In genomic region chr4:55216871-55217635, GRCh38 we compare ENCODE assay signal across 12 cellular contexts.
A peak's percentile ranks its signal among the peaks of the same experiment; 100 is the strongest.
DNase-seq lines count a peak whose midpoint lies in the region; ATAC-seq and TF ChIP-seq lines count a peak whose summit lies in the region.
"Had no signal": no experiment of that assay in that cellular context is flagged by ENCODE, and none has a peak within 500 bp of the region (broad histone marks: within the 10 kb centered on the region; RNA-seq: fewer than 3 reads in every experiment).

No MANE protein-coding gene starts in this region.

- no peaks in the 10 kb centered on the region for H3K9me3 ChIP-seq in smooth muscle cell (replicated peaks; ENCODE audit: low read depth)
- H3K9me3 ChIP-seq: gastroesophageal sphincter, prostate gland had no signal

- peaks cover 9% of the 10 kb centered on the region for H3K4me1 ChIP-seq in smooth muscle cell (ENCODE audit: low read depth)
- H3K4me1 ChIP-seq: gastroesophageal sphincter, prostate gland had no signal

- H3K4me2 ChIP-seq in smooth muscle cell, result peak overlapping the region; percentile 24

- no peaks in the 10 kb centered on the region for H4K20me1 ChIP-seq in smooth muscle cell (ENCODE audit: low read depth)

- TF ChIP-seq CTCF in fibroblast of mammary gland (conservative IDR thresholded peaks at IDR 0.05; ENCODE audit: control insufficient read depth, insufficient read depth, low read depth, low read length) (no peak), smooth muscle cell (IDR thresholded peaks at IDR 0.05; ENCODE audit: borderline replicate concordance, insufficient read depth, poor library complexity, severe bottlenecking) (no peak)

- H3K79me2 ChIP-seq in smooth muscle cell (ENCODE audit: low read depth), result no peaks in the 10 kb centered on the region

- 24% methylated on average over 4 of the region's 4 CpGs for WGBS in smooth muscle cell (ENCODE audit: low lambda C conversion rate)

- no peak for ATAC-seq in HG02642 (IDR thresholded peaks at IDR 0.05; ENCODE audit: poor library complexity, unreplicated experiment)
- ATAC-seq: gastroesophageal sphincter had no signal

- peak overlapping the region; percentile 22 for H3K9ac ChIP-seq in smooth muscle cell (ENCODE audit: low read depth)

- H3K27me3 ChIP-seq in smooth muscle cell (ENCODE audit: low read depth), result no peaks in the 10 kb centered on the region
- H3K27me3 ChIP-seq: gastroesophageal sphincter had no signal

- no peak overlapping the region for H3K4me3 ChIP-seq in fibroblast of mammary gland (ENCODE audit: control insufficient read depth, low read depth, low read length)
- no peak overlapping the region for H3K4me3 ChIP-seq in smooth muscle cell
- H3K4me3 ChIP-seq: gastroesophageal sphincter, prostate gland had no signal

- peak overlapping the region; percentile 67 for H3K27ac ChIP-seq in smooth muscle cell (ENCODE audit: low read depth)
- H3K27ac ChIP-seq: gastroesophageal sphincter, prostate gland had no signal

- DNase-seq in M059J (ENCODE audit: low read depth) (peak; percentile 8), SHP77 (lab: John Stamatoyannopoulos, UW) (peak; percentile 85 to 93), fibroblast of mammary gland (ENCODE audit: low read depth) (peak; percentile 33), smooth muscle cell (lab: John Stamatoyannopoulos, UW; ENCODE audit: unreplicated experiment) (no peak), NCI-H2029 treated with DMSO at 0.1 percent for 48 hours (lab: John Stamatoyannopoulos, UW) (no peak), HPDE6-E6E7 (ENCODE audit: extremely low spot score) (no peak)
- DNase-seq: activated gamma-delta T cell; NCI-H1417 treated with DMSO at 0.1 percent for 48 hours; stimulated activated CD4-positive, alpha-beta T cell treated with anti-CD3 and anti-CD28 coated beads, Interleukin-4, amount 100 ng/mL, for 1 hour had no signal

- H3K36me3 ChIP-seq in smooth muscle cell (ENCODE audit: low read depth), result no peaks in the 10 kb centered on the region
- H3K36me3 ChIP-seq: gastroesophageal sphincter, prostate gland had no signal

- no peak overlapping the region for H2AFZ ChIP-seq in smooth muscle cell (ENCODE audit: low read depth)

- H3F3A ChIP-seq in smooth muscle cell (ENCODE audit: low read depth), result peaks cover 8% of the 10 kb centered on the region

Comparison
In these comparisons a context has a peak if more than half of its experiments do, and no peak if none do; other contexts are left out.
1. DNase-seq: peak in M059J (single experiment), SHP77 (2 of 2) and fibroblast of mammary gland (single experiment); none in smooth muscle cell (single experiment), NCI-H2029 treated with DMSO at 0.1 percent for 48 hours (single experiment) and HPDE6-E6E7 (single experiment).